21 cellular contexts compared by ENCODE assay signal in genomic region chr1:229629251-229629650, GRCh38.
"Had no signal": no experiment of that assay in that cellular context is flagged by ENCODE, and none has a peak within 500 bp of the region (broad histone marks: within the 10 kb centered on the region; RNA-seq: fewer than 3 reads in every experiment).

No MANE protein-coding gene starts in this region.

- H3K27ac ChIP-seq: epithelial cell of prostate, foreskin keratinocyte, psoas muscle, transverse colon had no signal

- H3K27ac Mint-ChIP-seq: activated naive CD4-positive, alpha-beta T cell treated with anti-CD3 and anti-CD28 coated beads, Interleukin-2, amount 50 U/mL, for 24 hours; T-helper 17 cell; WTC11 had no signal

- ATAC-seq: foreskin keratinocyte; left lobe of liver; mucosa of descending colon; naive thymus-derived CD8-positive, alpha-beta T cell; psoas muscle; sciatic nerve; T-helper 17 cell; WTC11 had no signal

- H3K27me3 Mint-ChIP-seq: activated naive CD4-positive, alpha-beta T cell treated with anti-CD3 and anti-CD28 coated beads, Interleukin-2, amount 50 U/mL, for 24 hours; naive thymus-derived CD8-positive, alpha-beta T cell; T-helper 17 cell had no signal

- H3K9me3 ChIP-seq: mucosa of descending colon, psoas muscle, transverse colon had no signal

- H3K9me3 Mint-ChIP-seq: activated naive CD4-positive, alpha-beta T cell treated with anti-CD3 and anti-CD28 coated beads, Interleukin-2, amount 50 U/mL, for 24 hours; naive thymus-derived CD8-positive, alpha-beta T cell; WTC11 had no signal

- H3K27me3 ChIP-seq: foreskin keratinocyte, transverse colon had no signal

- H3K4me3 ChIP-seq: mucosa of descending colon, psoas muscle, transverse colon had no signal

- H3K4me3 Mint-ChIP-seq: activated naive CD4-positive, alpha-beta T cell treated with anti-CD3 and anti-CD28 coated beads, Interleukin-2, amount 50 U/mL, for 24 hours; naive thymus-derived CD8-positive, alpha-beta T cell; T-helper 17 cell; WTC11 had no signal

- DNase-seq: activated CD4-positive, alpha-beta T cell treated with anti-CD3 and anti-CD28 coated beads, Interleukin-2, amount 50 U/mL, for 1 hour; activated effector memory CD4-positive, alpha-beta T cell treated with Interleukin-2 at 50 U/mL for 16 hours; anterior cingulate cortex; cortex of kidney; effector memory CD4-positive, alpha-beta T cell; foreskin keratinocyte; mammary epithelial cell; mucosa of descending colon; naive thymus-derived CD8-positive, alpha-beta T cell; occipital lobe; psoas muscle; stimulated activated CD4-positive, alpha-beta T cell treated with anti-CD3 and anti-CD28 coated beads, Interleukin-12 subunit alpha, Interleukin-12 subunit beta, amount 100 ng/mL, for 4 hours; stimulated activated naive CD4-positive, alpha-beta T cell; substantia nigra; T-helper 17 cell; transverse colon had no signal
